Comparison of ENCODE assay signal across 11 cellular contexts in the genomic region with DNA sequence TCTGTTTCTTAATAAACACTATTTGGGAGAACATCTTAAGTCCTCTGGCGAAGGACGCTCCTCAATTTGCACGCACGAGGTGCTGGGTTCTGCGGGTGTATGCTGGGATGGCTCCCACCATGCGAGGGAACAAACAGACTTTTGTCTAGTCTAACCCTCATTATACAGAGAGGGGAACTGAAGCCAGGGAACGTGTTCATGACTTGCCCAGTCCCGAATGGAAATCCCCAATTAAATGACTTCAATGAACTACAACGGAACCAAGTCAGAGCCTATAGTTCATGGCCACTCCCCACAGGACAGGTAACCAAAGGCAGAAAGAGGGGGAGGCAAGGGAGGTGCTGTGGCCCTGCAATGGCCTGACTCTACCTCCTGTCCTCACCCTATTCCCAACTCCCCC.
"Had no signal": no experiment of that assay in that cellular context is flagged by ENCODE, and none has a peak within 500 bp of the region (broad histone marks: within the 10 kb centered on the region; RNA-seq: fewer than 3 reads in every experiment).

No MANE protein-coding gene starts in this region.

- DNase-seq: activated CD4-positive, alpha-beta T cell treated with anti-CD3 and anti-CD28 coated beads, Interleukin-2, amount 50 U/mL, for 1 hour; activated CD8-positive, alpha-beta memory T cell treated with anti-CD3 and anti-CD28 coated beads for 24 hours; activated naive CD4-positive, alpha-beta T cell treated with Interleukin-2 at 50 U/mL for 16 hours; erythroblast; left ventricle myocardium superior; stimulated activated CD4-positive, alpha-beta T cell treated with anti-CD3 and anti-CD28 coated beads, Interleukin-2, amount 100 ng/mL, for 48 hours; SW 1271; transverse colon had no signal

- H3K9me3 ChIP-seq: transverse colon, vagina had no signal

- H3K27ac ChIP-seq: parathyroid adenoma, vagina had no signal

- H3K4me3 ChIP-seq: transverse colon, vagina had no signal

- H3K4me3 Mint-ChIP-seq: stimulated activated memory B cell treated with anti-CD40 and anti-IgM and Interleukin-4, amounts not matched to agents 10 μg/mL and 1 μg/mL and 100 μg/mL, for 72 hours had no signal

- ATAC-seq: left ventricle myocardium superior; stimulated activated memory B cell treated with anti-CD40 and anti-IgM and Interleukin-4, amounts not matched to agents 10 μg/mL and 1 μg/mL and 100 μg/mL, for 72 hours had no signal

- H3K4me1 ChIP-seq: parathyroid adenoma had no signal

- H3K9me3 Mint-ChIP-seq: stimulated activated memory B cell treated with anti-CD40 and anti-IgM and Interleukin-4, amounts not matched to agents 10 μg/mL and 1 μg/mL and 100 μg/mL, for 72 hours had no signal

- H3K27ac Mint-ChIP-seq: stimulated activated memory B cell treated with anti-CD40 and anti-IgM and Interleukin-4, amounts not matched to agents 10 μg/mL and 1 μg/mL and 100 μg/mL, for 72 hours had no signal

- H3K27me3 ChIP-seq: transverse colon, vagina had no signal

- H3K27me3 Mint-ChIP-seq: stimulated activated memory B cell treated with anti-CD40 and anti-IgM and Interleukin-4, amounts not matched to agents 10 μg/mL and 1 μg/mL and 100 μg/mL, for 72 hours had no signal

- H3K9ac ChIP-seq: parathyroid adenoma had no signal

- H2AFZ ChIP-seq: parathyroid adenoma had no signal
